Comparison of ENCODE assay signal across 11 cellular contexts in genomic region chr3:183513046-183513706, GRCh38. TPM values are rescaled to one million over a fixed set of nuclear protein-coding genes. Genes with fewer than 3 reads are reported as not detected.
DNase-seq lines count a peak whose midpoint lies in the region; ATAC-seq and TF ChIP-seq lines count a peak whose summit lies in the region.
"Had no signal": no experiment of that assay in that cellular context is flagged by ENCODE, and none has a peak within 500 bp of the region (broad histone marks: within the 10 kb centered on the region; RNA-seq: fewer than 3 reads in every experiment).

No MANE protein-coding gene starts in this region.

- no CpG with 5 or more reads among the region's 6 CpGs for WGBS in neuronal stem cell (ENCODE audit: extremely low coverage in 2 of 2, insufficient read length in 2 of 2, insufficient replicate concordance in 1 of 2), 2 donors

- H3K14ac ChIP-seq in neuronal stem cell (ENCODE audit: low read length), result no peak overlapping the region

- H3K27me3 ChIP-seq in neuronal stem cell (ENCODE audit: control insufficient read depth in 3 of 3, insufficient read depth in 3 of 3, low read depth in 1 of 3, low read length in 3 of 3), result no peaks in the 10 kb centered on the region

- H3K79me1 ChIP-seq in neuronal stem cell (ENCODE audit: low read depth, low read length), result no peaks in the 10 kb centered on the region

- H3K18ac ChIP-seq in neuronal stem cell (ENCODE audit: low read length), result no peak overlapping the region

- no peaks in the 10 kb centered on the region for H3K9me3 ChIP-seq in neuronal stem cell (replicated peaks in 1 of 2; ENCODE audit: control insufficient read depth in 2 of 2, insufficient read depth in 1 of 2, low read depth in 1 of 2, low read length in 2 of 2)

- H2AFZ ChIP-seq in neuronal stem cell (ENCODE audit: low read length), result peak overlapping the region; percentile 27
- H2AFZ ChIP-seq: parathyroid adenoma had no signal

- no peaks in the 10 kb centered on the region for H3K27me3 Mint-ChIP-seq in activated T-helper 17 cell treated with anti-CD3 and anti-CD28 coated beads, Interleukin-2, amount 50 U/mL, for 72 hours
- H3K27me3 Mint-ChIP-seq in endothelial cell (ENCODE audit: unreplicated experiment), result peaks cover 6% of the 10 kb centered on the region

- no peak overlapping the region for H2BK12ac ChIP-seq in neuronal stem cell (ENCODE audit: low read length)

- H2AK5ac ChIP-seq in neuronal stem cell (ENCODE audit: low read depth, low read length), result no peak overlapping the region

- H3K27ac ChIP-seq in neuronal stem cell (replicated peaks; ENCODE audit: low read length), result no peak overlapping the region
- H3K27ac ChIP-seq: parathyroid adenoma had no signal

- H2BK120ac ChIP-seq in neuronal stem cell (ENCODE audit: low read depth, low read length), result no peak overlapping the region

- H2BK5ac ChIP-seq in neuronal stem cell (ENCODE audit: low read length), result no peak overlapping the region

- no peak overlapping the region for H3K4ac ChIP-seq in neuronal stem cell (ENCODE audit: low read length)

- H3K4me2 ChIP-seq in neuronal stem cell (ENCODE audit: insufficient read depth, low read length, poor library complexity, severe bottlenecking), result no peak overlapping the region

- ATAC-seq in activated T-helper 17 cell treated with anti-CD3 and anti-CD28 coated beads, Interleukin-2, amount 50 U/mL, for 72 hours (replicated peaks), result peak; percentile 76
- ATAC-seq in GM21723 (IDR thresholded peaks at IDR 0.05; ENCODE audit: unreplicated experiment), result no peak

- H3K4me1 Mint-ChIP-seq in activated T-helper 17 cell treated with anti-CD3 and anti-CD28 coated beads, Interleukin-2, amount 50 U/mL, for 72 hours, result peaks cover 45% of the 10 kb centered on the region
- H3K4me1 Mint-ChIP-seq in endothelial cell (ENCODE audit: unreplicated experiment), result peaks cover 44% of the 10 kb centered on the region

- H3K27ac Mint-ChIP-seq in activated T-helper 17 cell treated with anti-CD3 and anti-CD28 coated beads, Interleukin-2, amount 50 U/mL, for 72 hours, result peak overlapping the region; percentile 67
- H3K27ac Mint-ChIP-seq in endothelial cell (ENCODE audit: unreplicated experiment), result no peak overlapping the region

- no peaks in the 10 kb centered on the region for H3K36me3 ChIP-seq in neuronal stem cell (replicated peaks in 1 of 2; ENCODE audit: control insufficient read depth in 2 of 2, insufficient read depth in 2 of 2, low read length in 2 of 2)

- no peak overlapping the region for H3K4me3 ChIP-seq in neuronal stem cell (ENCODE audit: low read length in 2 of 2)

- peaks cover 1 to 8% of the 10 kb centered on the region in 2 donors for H3K4me1 ChIP-seq in neuronal stem cell (ENCODE audit: control insufficient read depth in 2 of 2, insufficient read depth in 1 of 2, low read depth in 1 of 2, low read length in 2 of 2)
- H3K4me1 ChIP-seq: parathyroid adenoma had no signal

- H2BK15ac ChIP-seq in neuronal stem cell (ENCODE audit: low read length), result no peak overlapping the region

- H3K23ac ChIP-seq in neuronal stem cell (ENCODE audit: low read depth, low read length, poor library complexity), result no peak overlapping the region

- TF ChIP-seq CTCF in endothelial cell (IDR thresholded peaks at IDR 0.05; ENCODE audit: unreplicated experiment), result no peak

- H4K91ac ChIP-seq in neuronal stem cell (ENCODE audit: low read depth, low read length, poor library complexity), result no peak overlapping the region

- DNase-seq in EH (ENCODE audit: low read depth) (peak; percentile 18), SKM-1 (lab: John Stamatoyannopoulos, UW; ENCODE audit: unreplicated experiment) (peak; percentile 55), neuronal stem cell (ENCODE audit: low spot score) (no peak), iPS-NIHi11 (ENCODE audit: low spot score) (no peak), NCI-H1105 (lab: John Stamatoyannopoulos, UW) (no peak), endothelial cell (ENCODE audit: low spot score) (no peak)
- DNase-seq: foreskin melanocyte; NK-92 treated with Interleukin-12 subunit alpha and Interleukin-12 subunit beta, amount 100 ng/mL, for 24 hours had no signal

- no peak overlapping the region for H4K8ac ChIP-seq in neuronal stem cell (ENCODE audit: low read depth, low read length)

- H3K9me3 Mint-ChIP-seq in activated T-helper 17 cell treated with anti-CD3 and anti-CD28 coated beads, Interleukin-2, amount 50 U/mL, for 72 hours, result no peaks in the 10 kb centered on the region
- no peaks in the 10 kb centered on the region for H3K9me3 Mint-ChIP-seq in endothelial cell (ENCODE audit: unreplicated experiment)

- H3K9ac ChIP-seq in neuronal stem cell (ENCODE audit: low read depth, low read length, poor library complexity), result no peak overlapping the region
- H3K9ac ChIP-seq: parathyroid adenoma had no signal

- peak overlapping the region; percentile 33 for H3K4me3 Mint-ChIP-seq in activated T-helper 17 cell treated with anti-CD3 and anti-CD28 coated beads, Interleukin-2, amount 50 U/mL, for 72 hours
- no peak overlapping the region for H3K4me3 Mint-ChIP-seq in endothelial cell (ENCODE audit: unreplicated experiment)

- H3K36me3 Mint-ChIP-seq in activated T-helper 17 cell treated with anti-CD3 and anti-CD28 coated beads, Interleukin-2, amount 50 U/mL, for 72 hours (ENCODE audit: low read depth), result peaks cover 49% of the 10 kb centered on the region
- peaks cover 27% of the 10 kb centered on the region for H3K36me3 Mint-ChIP-seq in endothelial cell (ENCODE audit: low read depth, unreplicated experiment)

RNA-seq across cellular contexts. Expression of gene KLHL6, which starts 42.3 kb away (rescaled TPM):
- 10 to 100 TPM; 33.5 to 39.7 TPM for total RNA-seq in activated T-helper 17 cell treated with anti-CD3 and anti-CD28 coated beads, Interleukin-2, amount 50 U/mL, for 72 hours
- 0.14 TPM for polyA plus RNA-seq in neuronal stem cell (2013, experiment 1 of 2)
- polyA plus RNA-seq in neuronal stem cell (2013, experiment 2 of 2), result 0.15 TPM
- total RNA-seq in endothelial cell (ENCODE audit: unreplicated experiment), result 46.1 TPM

Comparison
In these comparisons a context has a peak if more than half of its experiments do, and no peak if none do; other contexts are left out.
1. DNase-seq: peak in EH (single experiment) and SKM-1 (single experiment); none in neuronal stem cell (single experiment), iPS-NIHi11 (single experiment), NCI-H1105 (single experiment) and endothelial cell (single experiment).